11 cellular contexts compared by ENCODE assay signal in the genomic region with DNA sequence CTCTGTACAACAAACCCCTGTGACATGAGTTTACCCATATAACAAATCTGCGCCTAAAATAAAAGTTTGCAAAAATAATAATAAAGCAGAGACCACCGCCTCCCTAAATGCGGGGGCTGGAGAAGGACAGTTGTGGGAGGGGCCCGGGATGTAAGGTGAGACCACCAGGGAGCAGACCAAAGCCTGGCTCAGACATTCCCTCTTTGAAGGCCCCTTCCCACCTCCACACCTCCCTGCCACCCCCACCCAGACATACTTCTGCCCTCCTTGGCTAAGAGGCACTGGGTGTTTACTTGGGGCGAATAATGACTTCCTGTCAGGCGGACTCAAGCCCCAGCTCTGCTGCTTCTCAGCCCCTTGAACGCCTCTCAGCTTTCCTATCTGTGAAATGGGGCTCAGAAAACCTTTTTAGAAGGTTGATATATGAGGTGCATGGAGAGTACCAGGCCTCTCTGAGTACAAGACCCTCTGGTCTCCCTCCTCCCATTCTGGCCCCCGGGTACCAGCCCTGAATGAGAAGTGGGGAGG. TPM values are rescaled to one million over a fixed set of nuclear protein-coding genes. Genes with fewer than 3 reads are reported as not detected.
DNase-seq lines count a peak whose midpoint lies in the region; ATAC-seq, FAIRE-seq and TF ChIP-seq lines count a peak whose summit lies in the region.
"Had no signal": no experiment of that assay in that cellular context is flagged by ENCODE, and none has a peak within 500 bp of the region (broad histone marks: within the 10 kb centered on the region; RNA-seq: fewer than 3 reads in every experiment).

No MANE protein-coding gene starts in this region.

- H3K9me2 ChIP-seq in Karpas-422 (replicated peaks; ENCODE audit: insufficient read depth, low read length) = no peaks in the 10 kb centered on the region
- H3K9me2 ChIP-seq in MM.1S (replicated peaks; ENCODE audit: insufficient read depth, low read length) = no peaks in the 10 kb centered on the region

- no peak overlapping the region for H4K5ac ChIP-seq in H1 (ENCODE audit: insufficient read length, low read depth, low read length)

- H3K23me2 ChIP-seq in H1 (ENCODE audit: low read depth, low read length) = no peaks in the 10 kb centered on the region; the same call in 1 of the 2 replicates

- DNase-seq in activated naive CD8-positive, alpha-beta T cell treated with anti-CD3 and anti-CD28 coated beads, Interleukin-2, amount 10 ng/mL, durations not matched to agents 7 days and 5 days = no peak
- no peak for DNase-seq in activated naive CD8-positive, alpha-beta T cell treated with anti-CD3 and anti-CD28 coated beads, Interleukin-2, amount 50 U/mL, for 24 hours
- DNase-seq in H1 (ENCODE audit: low read depth in 1 of 2, low spot score in 2 of 2) (no peak), transverse colon (no peak), Karpas-422 (no peak), NCI-H2227 (lab: John Stamatoyannopoulos, UW; ENCODE audit: unreplicated experiment) (no peak), MM.1S (no peak)
- DNase-seq: NCI-H146 had no signal

- TF ChIP-seq EP300 in H1 (IDR thresholded peaks at IDR 0.05; ENCODE audit: borderline replicate concordance in 1 of 2, low read depth in 2 of 2, low read length in 2 of 2) (no peak), transverse colon (IDR thresholded peaks at IDR 0.05; ENCODE audit: low read depth) (no peak)

- no peak overlapping the region for H3K56ac ChIP-seq in H1 (replicated peaks; ENCODE audit: insufficient read length, low read depth, low read length)

- H2BK20ac ChIP-seq in H1 (ENCODE audit: low read length) = no peak overlapping the region

- no peak overlapping the region for H3K4me3 ChIP-seq in H1 (ENCODE audit: extremely low read depth in 1 of 4, insufficient read depth in 2 of 4, low read depth in 3 of 4, low read length in 4 of 4)
- H3K4me3 ChIP-seq in muscle layer of colon (ENCODE audit: low read depth in 1 of 2, low read length in 2 of 2) = no peak overlapping the region
- no peak overlapping the region for H3K4me3 ChIP-seq in transverse colon
- no peak overlapping the region for H3K4me3 ChIP-seq in Karpas-422 (ENCODE audit: low read length)
- no peak overlapping the region for H3K4me3 ChIP-seq in MM.1S (ENCODE audit: low read length)

- H3K4me1 Mint-ChIP-seq in activated naive CD8-positive, alpha-beta T cell treated with anti-CD3 and anti-CD28 coated beads, Interleukin-2, amount 10 ng/mL, durations not matched to agents 7 days and 5 days = peaks cover 21% of the 10 kb centered on the region
- H3K4me1 Mint-ChIP-seq in activated naive CD8-positive, alpha-beta T cell treated with anti-CD3 and anti-CD28 coated beads, Interleukin-2, amount 50 U/mL, for 24 hours = peaks cover 11% of the 10 kb centered on the region

- no peaks in the 10 kb centered on the region for H3K36me3 Mint-ChIP-seq in activated naive CD8-positive, alpha-beta T cell treated with anti-CD3 and anti-CD28 coated beads, Interleukin-2, amount 10 ng/mL, durations not matched to agents 7 days and 5 days
- no peaks in the 10 kb centered on the region for H3K36me3 Mint-ChIP-seq in activated naive CD8-positive, alpha-beta T cell treated with anti-CD3 and anti-CD28 coated beads, Interleukin-2, amount 50 U/mL, for 24 hours (ENCODE audit: low read depth)
- H3K36me3 Mint-ChIP-seq: activated CD8-positive, alpha-beta memory T cell treated with anti-CD3 and anti-CD28 coated beads, Interleukin-2, amount 10 ng/mL, durations not matched to agents 7 days and 5 days had no signal

- ATAC-seq in activated naive CD8-positive, alpha-beta T cell treated with anti-CD3 and anti-CD28 coated beads, Interleukin-2, amount 10 ng/mL, durations not matched to agents 7 days and 5 days (ENCODE audit: low read depth) = no peak
- no peak for ATAC-seq in activated naive CD8-positive, alpha-beta T cell treated with anti-CD3 and anti-CD28 coated beads, Interleukin-2, amount 50 U/mL, for 24 hours

- 72% methylated on average over 8 of the region's 8 CpGs; no CpG with 5 or more reads in 1 of the 2 experiments for WGBS in H1 (ENCODE audit: extremely low coverage in 1 of 2, insufficient coverage in 1 of 2, insufficient read length in 1 of 2, insufficient replicate concordance in 2 of 2, low coverage in 1 of 2, low lambda C conversion rate in 2 of 2, missing lambda C conversion rate in 1 of 2), 2 experiments
- 58 to 71% methylated on average over 5 to 8 of the region's 8 CpGs for WGBS in transverse colon (ENCODE audit: low coverage in 1 of 2), 2 donors

- H3K9me3 Mint-ChIP-seq in activated naive CD8-positive, alpha-beta T cell treated with anti-CD3 and anti-CD28 coated beads, Interleukin-2, amount 10 ng/mL, durations not matched to agents 7 days and 5 days = no peaks in the 10 kb centered on the region
- H3K9me3 Mint-ChIP-seq in activated naive CD8-positive, alpha-beta T cell treated with anti-CD3 and anti-CD28 coated beads, Interleukin-2, amount 50 U/mL, for 24 hours = no peaks in the 10 kb centered on the region

- H3K9ac ChIP-seq in H1 (replicated peaks in 1 of 4; ENCODE audit: extremely low read depth in 1 of 4, low read depth in 3 of 4, low read length in 3 of 4) (no peak overlapping the region), muscle layer of colon (ENCODE audit: low read length) (no peak overlapping the region), Karpas-422 (ENCODE audit: low read length) (no peak overlapping the region), MM.1S (ENCODE audit: low read length) (no peak overlapping the region)

- CTCF ChIA-PET in H1 (lab: Charles Lee; ENCODE audit: partially characterized antibody) = interaction anchor here (0.9 to 5.8 kb wide), 9 partner anchors 10 to 439 kb away, joined by 3 to 30 read pairs (median 8); no protein-coding TSS in a partner anchor

- H4K91ac ChIP-seq in H1 (replicated peaks; ENCODE audit: insufficient read length, low read length) = no peak overlapping the region

- POLR2A ChIA-PET in activated naive CD8-positive, alpha-beta T cell treated with anti-CD3 and anti-CD28 coated beads, Interleukin-2, amount 10 ng/mL, durations not matched to agents 7 days and 5 days (lab: Charles Lee) = no interaction called here
- POLR2A ChIA-PET in H1 (lab: Charles Lee; ENCODE audit: partially characterized antibody) = interaction anchor here (1.1 to 2.6 kb wide), 2 partner anchors 10 to 40 kb away, joined by 3 to 9 read pairs; no protein-coding TSS in a partner anchor

- H3K9me3 ChIP-seq in H1 (ENCODE audit: insufficient read depth in 2 of 2, low read depth in 1 of 2, low read length in 1 of 2) (no peaks in the 10 kb centered on the region), muscle layer of colon (ENCODE audit: low read length) (no peaks in the 10 kb centered on the region), transverse colon (no peaks in the 10 kb centered on the region), Karpas-422 (ENCODE audit: low read length) (no peaks in the 10 kb centered on the region), MM.1S (replicated peaks; ENCODE audit: insufficient read depth, low read length) (no peaks in the 10 kb centered on the region)

- H3F3A ChIP-seq in MM.1S (ENCODE audit: insufficient read depth, low read length) = no peaks in the 10 kb centered on the region

- no peak for FAIRE-seq in H1 (lab: Jason Lieb, UNC)

- H2AK5ac ChIP-seq in H1 (ENCODE audit: low read depth, low read length) = no peak overlapping the region

- H2AFZ ChIP-seq in H1 (ENCODE audit: low read length) (no peak overlapping the region), Karpas-422 (ENCODE audit: low read length) (no peak overlapping the region), MM.1S (ENCODE audit: low read length) (no peak overlapping the region)

- peaks cover 0 to 2% of the 10 kb centered on the region in 2 experiments for H4K20me1 ChIP-seq in H1 (replicated peaks in 1 of 2; ENCODE audit: control insufficient read depth in 1 of 2, insufficient read depth in 2 of 2, low read length in 2 of 2)
- no peaks in the 10 kb centered on the region for H4K20me1 ChIP-seq in Karpas-422 (ENCODE audit: insufficient read depth, low read depth, low read length)
- H4K20me1 ChIP-seq in MM.1S (ENCODE audit: insufficient read depth, low read length) = no peaks in the 10 kb centered on the region

- no peak overlapping the region for H3K4ac ChIP-seq in H1 (replicated peaks; ENCODE audit: insufficient read length, low read depth, low read length)

- no peak overlapping the region for H2BK120ac ChIP-seq in H1 (replicated peaks; ENCODE audit: low read depth, low read length)

- H3K4me1 ChIP-seq in H1 (replicated peaks in 1 of 4; ENCODE audit: control insufficient read depth in 3 of 4, insufficient read depth in 4 of 4, low read length in 3 of 4) (peaks cover 0 to 13% (median 9%) of the 10 kb centered on the region in 4 experiments; a peak in 5 of 7 replicates), muscle layer of colon (ENCODE audit: insufficient read depth, low read length) (peaks cover 30% of the 10 kb centered on the region), transverse colon (peaks cover 8 to 24% (median 17%) of the 10 kb centered on the region in 4 donors), Karpas-422 (ENCODE audit: low read length) (peaks cover 9% of the 10 kb centered on the region), MM.1S (ENCODE audit: low read length) (no peaks in the 10 kb centered on the region)

- TF ChIP-seq POLR2A in H1 (IDR thresholded peaks at IDR 0.05; ENCODE audit: control extremely low read depth in 1 of 2, low read depth in 2 of 2, low read length in 2 of 2) = no peak
- no peak for TF ChIP-seq POLR2A in transverse colon (IDR thresholded peaks at IDR 0.05)

- H3K23ac ChIP-seq in H1 (ENCODE audit: insufficient read length) = no peak overlapping the region

- H3K27me3 Mint-ChIP-seq in activated naive CD8-positive, alpha-beta T cell treated with anti-CD3 and anti-CD28 coated beads, Interleukin-2, amount 10 ng/mL, durations not matched to agents 7 days and 5 days = peaks cover 10% of the 10 kb centered on the region
- H3K27me3 Mint-ChIP-seq in activated naive CD8-positive, alpha-beta T cell treated with anti-CD3 and anti-CD28 coated beads, Interleukin-2, amount 50 U/mL, for 24 hours = peaks cover 10% of the 10 kb centered on the region

- TF ChIP-seq RAD21 in H1 (IDR thresholded peaks at IDR 0.05 in 1 of 2, conservative IDR thresholded peaks at IDR 0.05 in 1 of 2; ENCODE audit: low read depth in 2 of 2, low read length in 2 of 2) = no peak

- H2BK15ac ChIP-seq in H1 (ENCODE audit: low read length) = no peak overlapping the region

- H3K36me3 ChIP-seq in H1 (ENCODE audit: control insufficient read depth in 2 of 4, insufficient read depth in 4 of 4, low read length in 3 of 4) (no peaks in the 10 kb centered on the region), muscle layer of colon (ENCODE audit: insufficient read depth, low read length) (no peaks in the 10 kb centered on the region), transverse colon (no peaks in the 10 kb centered on the region), Karpas-422 (ENCODE audit: insufficient read depth, low read length) (no peaks in the 10 kb centered on the region), MM.1S (replicated peaks; ENCODE audit: insufficient read depth, low read length) (no peaks in the 10 kb centered on the region)

- no peaks in the 10 kb centered on the region; a peak in 1 of 7 replicates for H3K27me3 ChIP-seq in H1 (replicated peaks in 1 of 4; ENCODE audit: control insufficient read depth in 3 of 4, extremely low read depth in 1 of 4, insufficient read depth in 3 of 4, low read length in 3 of 4)
- no peaks in the 10 kb centered on the region for H3K27me3 ChIP-seq in muscle layer of colon (ENCODE audit: control insufficient read depth in 1 of 2, insufficient read depth in 2 of 2, low read length in 2 of 2)
- H3K27me3 ChIP-seq in transverse colon = no peaks in the 10 kb centered on the region
- no peaks in the 10 kb centered on the region for H3K27me3 ChIP-seq in Karpas-422 (ENCODE audit: low read length)
- H3K27me3 ChIP-seq in MM.1S (replicated peaks; ENCODE audit: insufficient read depth, low read length) = 0 out of 2 replicates have a peak, but pooled peaks cover under 1% of the 10 kb centered on the region

- no peaks in the 10 kb centered on the region for H3K79me1 ChIP-seq in H1 (ENCODE audit: low read depth, low read length)

- H2BK5ac ChIP-seq in H1 (ENCODE audit: low read depth, low read length) = 0 out of 2 replicates have a peak overlapping the region, but pooled peaks have one; percentile 68

- H3K4me3 Mint-ChIP-seq in activated naive CD8-positive, alpha-beta T cell treated with anti-CD3 and anti-CD28 coated beads, Interleukin-2, amount 10 ng/mL, durations not matched to agents 7 days and 5 days = peak overlapping the region; percentile 35
- no peak overlapping the region for H3K4me3 Mint-ChIP-seq in activated naive CD8-positive, alpha-beta T cell treated with anti-CD3 and anti-CD28 coated beads, Interleukin-2, amount 50 U/mL, for 24 hours
- H3K4me3 Mint-ChIP-seq: activated CD8-positive, alpha-beta memory T cell treated with anti-CD3 and anti-CD28 coated beads, Interleukin-2, amount 10 ng/mL, durations not matched to agents 7 days and 5 days had no signal

- H3K79me2 ChIP-seq in H1 (ENCODE audit: control insufficient read depth in 1 of 2, insufficient read depth in 2 of 2, low read length in 2 of 2) (no peaks in the 10 kb centered on the region), Karpas-422 (ENCODE audit: low read length) (no peaks in the 10 kb centered on the region), MM.1S (ENCODE audit: low read length) (no peaks in the 10 kb centered on the region)

- TF ChIP-seq CTCF in H1 (IDR thresholded peaks at IDR 0.05; ENCODE audit: control extremely low read depth in 1 of 3, insufficient read depth in 1 of 3, low read depth in 1 of 3, low read length in 3 of 3) (no peak), transverse colon (IDR thresholded peaks at IDR 0.05) (no peak), MM.1S (IDR thresholded peaks at IDR 0.05; ENCODE audit: low read length) (no peak)

- H3K27ac ChIP-seq in H1 (ENCODE audit: low read depth, low read length) = no peak overlapping the region
- peak overlapping the region; percentile 93 for H3K27ac ChIP-seq in muscle layer of colon (ENCODE audit: low read depth, low read length)
- peak overlapping the region; percentile 67 to 81 (median 76) for H3K27ac ChIP-seq in transverse colon
- H3K27ac ChIP-seq in Karpas-422 (ENCODE audit: low read length) = no peak overlapping the region
- H3K27ac ChIP-seq in MM.1S (ENCODE audit: low read length) = no peak overlapping the region

- H3K18ac ChIP-seq in H1 (ENCODE audit: extremely low read depth, low read length) = no peak overlapping the region

- in situ Hi-C loops in transverse colon (cut with MboI; ENCODE audit: low pct_ligation_motif_present in 1 of 4, low pct_unique_long_range_greater_than_20kb in 1 of 4, low sequenced_read_pairs in 3 of 4) = loop anchor here in 2 of 4 donors (10.0 to 25.0 kb wide), 3 partner anchors 126 to 436 kb away; no protein-coding TSS in a partner anchor

- intact Hi-C loops in transverse colon (cut with DNase I; ENCODE audit: low total_unique reads) = loop anchor here (10.0 kb wide), 1 partner anchor 56 kb away; no protein-coding TSS in a partner anchor

- no peak overlapping the region for H3K14ac ChIP-seq in H1 (ENCODE audit: insufficient read length)

- 0 out of 4 replicates have a peak overlapping the region, but pooled peaks of 1 of the 2 experiments have one; percentile 42 for H3K4me2 ChIP-seq in H1 (ENCODE audit: insufficient read depth in 1 of 2, low read depth in 2 of 2, low read length in 2 of 2)
- no peak overlapping the region for H3K4me2 ChIP-seq in Karpas-422 (ENCODE audit: low read depth, low read length, poor library complexity, severe bottlenecking)
- H3K4me2 ChIP-seq in MM.1S (ENCODE audit: low read depth, low read length) = no peak overlapping the region

- no peak overlapping the region for H3K27ac Mint-ChIP-seq in activated naive CD8-positive, alpha-beta T cell treated with anti-CD3 and anti-CD28 coated beads, Interleukin-2, amount 10 ng/mL, durations not matched to agents 7 days and 5 days
- no peak overlapping the region for H3K27ac Mint-ChIP-seq in activated naive CD8-positive, alpha-beta T cell treated with anti-CD3 and anti-CD28 coated beads, Interleukin-2, amount 50 U/mL, for 24 hours

- no peak overlapping the region for H2BK12ac ChIP-seq in H1 (ENCODE audit: low read depth, low read length)

- H4K8ac ChIP-seq in H1 (ENCODE audit: extremely low read depth, insufficient read depth, low read length) = no peak overlapping the region

RNA-seq across cellular contexts. Expression of gene GGTA1, which starts 58.8 kb away (rescaled TPM):
- total RNA-seq in activated naive CD8-positive, alpha-beta T cell treated with anti-CD3 and anti-CD28 coated beads, Interleukin-2, amount 10 ng/mL, durations not matched to agents 7 days and 5 days = not detected
- total RNA-seq in H1 (2021; fragmentation: NEBNext Ultra II Directional; extraction: Animal tissue kit (Norgen Biotek cat#: 25700)) = not detected in 2 replicates
- not detected in 2 replicates for polyA plus RNA-seq in H1 (2011; rRNA removed)
- not detected for polyA plus RNA-seq in H1 (2011; cell fraction: cytosol; rRNA removed)
- polyA plus RNA-seq in H1 (2011; cell fraction: nucleus; rRNA removed) = not detected
- not detected in 4 replicates for polyA plus RNA-seq in H1 (2012, experiment 1 of 2)
- not detected for polyA plus RNA-seq in H1 (2012, experiment 2 of 2)
- polyA plus RNA-seq in H1 (2013, experiment 1 of 2) = not detected
- not detected for polyA plus RNA-seq in H1 (2013, experiment 2 of 2)
- not detected in 2 replicates for polyA minus RNA-seq in H1 (2011; rRNA and poly(A)+ RNA removed)
- polyA minus RNA-seq in H1 (2011; cell fraction: cytosol; rRNA and poly(A)+ RNA removed) = not detected
- polyA minus RNA-seq in H1 (2011; cell fraction: nucleus; rRNA and poly(A)+ RNA removed) = not detected
- 10 to 100 TPM in 1 of 4 donors, 1 to 10 TPM in 2, not detected in 1; 1.9 to 37.8 (median 3.5) TPM for total RNA-seq in transverse colon
- not detected in 2 replicates for total RNA-seq in Karpas-422 (2014; rRNA removed; shearing (Covaris generic); ENCODE audit: low replicate concordance)
- total RNA-seq: T-helper 1 cell treated with Interleukin-12 subunit alpha and Interleukin-12 subunit beta and Interleukin-4 antibody, amounts not matched to agents 30 ng/mL and 1 ng/mL, for 36 hours had no signal

Comparison
In these comparisons a context has a peak if more than half of its experiments do, and no peak if none do; other contexts are left out.
1. H3K27ac ChIP-seq: peak in muscle layer of colon (single experiment) and transverse colon (4 of 4); none in H1 (single experiment), Karpas-422 (single experiment) and MM.1S (single experiment).